ENCODE assay signal across 8 cellular contexts in the genomic region with DNA sequence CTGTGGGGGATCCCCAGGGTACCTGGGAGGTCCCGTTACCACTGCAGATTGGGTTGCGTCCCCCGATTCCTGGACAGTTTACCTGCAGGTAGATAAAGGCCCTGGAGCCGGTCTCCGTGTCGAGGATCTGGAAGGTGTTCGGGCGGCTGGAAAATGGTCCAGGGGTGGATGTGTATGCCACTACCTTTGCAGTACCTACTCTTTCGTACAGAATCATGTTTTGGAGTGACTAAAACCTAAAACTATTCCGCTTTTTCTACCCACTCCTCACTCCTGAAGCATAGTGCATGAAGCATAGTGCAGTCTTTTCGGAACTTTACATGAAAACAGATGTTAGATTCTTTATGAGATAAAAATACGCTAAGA. TPM values are rescaled to one million over a fixed set of nuclear protein-coding genes. Genes with fewer than 3 reads are reported as not detected.
DNase-seq lines count a peak whose midpoint lies in the region; ATAC-seq and TF ChIP-seq lines count a peak whose summit lies in the region.

No MANE protein-coding gene starts in this region.

- TF ChIP-seq CTCF in hepatocyte (IDR thresholded peaks at IDR 0.05; ENCODE audit: poor library complexity) (no peak), spleen (IDR thresholded peaks at IDR 0.05 in 8 of 11, conservative IDR thresholded peaks at IDR 0.05 in 3 of 11) (no peak)

- H3K9me3 Mint-ChIP-seq in activated CD8-positive, alpha-beta memory T cell treated with anti-CD3 and anti-CD28 coated beads, Interleukin-2, amount 10 ng/mL, durations not matched to agents 7 days and 5 days (ENCODE audit: low read depth), result no peaks in the 10 kb centered on the region
- no peaks in the 10 kb centered on the region for H3K9me3 Mint-ChIP-seq in activated CD4-positive, alpha-beta memory T cell treated with anti-CD3 and anti-CD28 coated beads, Interleukin-2, amount 10 ng/mL, durations not matched to agents 7 days and 5 days

- H3K4me3 ChIP-seq in hepatocyte (peak overlapping the region; percentile 31), spleen (peak overlapping the region; percentile 62 to 91 (median 84))

- POLR2A ChIA-PET in activated CD4-positive, alpha-beta memory T cell treated with anti-CD3 and anti-CD28 coated beads, Interleukin-2, amount 10 ng/mL, durations not matched to agents 7 days and 5 days (lab: Charles Lee), result interaction anchor here (1.5 to 3.8 kb wide), 7 partner anchors 8 to 342 kb away, joined by 3 to 17 read pairs (median 6); a partner anchor contains a TSS

- no peaks in the 10 kb centered on the region for H3K9me3 ChIP-seq in hepatocyte (ENCODE audit: low read depth)
- H3K9me3 ChIP-seq in spleen, result no peaks in the 10 kb centered on the region

- peak overlapping the region; percentile 99 for H3K27ac Mint-ChIP-seq in activated CD8-positive, alpha-beta memory T cell treated with anti-CD3 and anti-CD28 coated beads, Interleukin-2, amount 10 ng/mL, durations not matched to agents 7 days and 5 days
- H3K27ac Mint-ChIP-seq in activated CD4-positive, alpha-beta memory T cell treated with anti-CD3 and anti-CD28 coated beads, Interleukin-2, amount 10 ng/mL, durations not matched to agents 7 days and 5 days, result peak overlapping the region; percentile 96

- H3K79me2 ChIP-seq in hepatocyte, result peaks cover 51% of the 10 kb centered on the region

- no peak for ATAC-seq in activated CD8-positive, alpha-beta memory T cell treated with anti-CD3 and anti-CD28 coated beads, Interleukin-2, amount 10 ng/mL, durations not matched to agents 7 days and 5 days
- ATAC-seq in HG03097 (IDR thresholded peaks at IDR 0.05; ENCODE audit: low FRiP score, unreplicated experiment) (no peak), HG02840 (IDR thresholded peaks at IDR 0.05; ENCODE audit: low FRiP score, unreplicated experiment) (no peak)

- H3K36me3 ChIP-seq in hepatocyte (replicated peaks; ENCODE audit: insufficient read depth, low read depth), result no peaks in the 10 kb centered on the region
- peaks cover 0 to 22% (median 0%) of the 10 kb centered on the region in 6 donors for H3K36me3 ChIP-seq in spleen

- peak overlapping the region; percentile 64 for H2AFZ ChIP-seq in hepatocyte

- CTCF ChIA-PET in activated CD8-positive, alpha-beta memory T cell treated with anti-CD3 and anti-CD28 coated beads, Interleukin-2, amount 10 ng/mL, durations not matched to agents 7 days and 5 days (lab: Charles Lee), result interaction anchor here (1.3 kb wide), 1 partner anchor 321 kb away, joined by 6 read pairs; a partner anchor contains a TSS
- CTCF ChIA-PET in activated CD4-positive, alpha-beta memory T cell treated with anti-CD3 and anti-CD28 coated beads, Interleukin-2, amount 10 ng/mL, durations not matched to agents 7 days and 5 days (lab: Charles Lee), result interaction anchor here (0.7 to 1.3 kb wide), 4 partner anchors 27 to 309 kb away, joined by 3 to 6 read pairs (median 4); no protein-coding TSS in a partner anchor

- H3K27me3 Mint-ChIP-seq in activated CD8-positive, alpha-beta memory T cell treated with anti-CD3 and anti-CD28 coated beads, Interleukin-2, amount 10 ng/mL, durations not matched to agents 7 days and 5 days, result peaks cover 3% of the 10 kb centered on the region
- peaks cover 5% of the 10 kb centered on the region for H3K27me3 Mint-ChIP-seq in activated CD4-positive, alpha-beta memory T cell treated with anti-CD3 and anti-CD28 coated beads, Interleukin-2, amount 10 ng/mL, durations not matched to agents 7 days and 5 days

- peak overlapping the region; percentile 81 for H3K4me2 ChIP-seq in hepatocyte

- H3K4me3 Mint-ChIP-seq in activated CD8-positive, alpha-beta memory T cell treated with anti-CD3 and anti-CD28 coated beads, Interleukin-2, amount 10 ng/mL, durations not matched to agents 7 days and 5 days, result peak overlapping the region; percentile 96
- peak overlapping the region; percentile 98 for H3K4me3 Mint-ChIP-seq in activated CD4-positive, alpha-beta memory T cell treated with anti-CD3 and anti-CD28 coated beads, Interleukin-2, amount 10 ng/mL, durations not matched to agents 7 days and 5 days

- H3K27ac ChIP-seq in hepatocyte (peak overlapping the region; percentile 98), spleen (peak overlapping the region; percentile 90 to 96 (median 93))

- intact Hi-C loops in spleen (cut with DNase I; ENCODE audit: low total_unique reads), result no loop called here

- H3K4me1 ChIP-seq in hepatocyte (ENCODE audit: insufficient read depth), result no peaks in the 10 kb centered on the region
- H3K4me1 ChIP-seq in spleen, result peaks cover 19 to 68% (median 43%) of the 10 kb centered on the region in 6 donors

- WGBS in hepatocyte (ENCODE audit: low lambda C conversion rate, missing lambda C conversion rate), result 2% methylated on average over 12 of the region's 12 CpGs
- WGBS in spleen, 5 donors, result 0 to 5% (median 0%) methylated on average over 12 of the region's 12 CpGs

- no peak for DNase-seq in activated CD8-positive, alpha-beta memory T cell treated with anti-CD3 and anti-CD28 coated beads, Interleukin-2, amount 10 ng/mL, durations not matched to agents 7 days and 5 days
- no peak for DNase-seq in activated CD8-positive, alpha-beta memory T cell treated with anti-CD3 and anti-CD28 coated beads for 24 hours
- no peak for DNase-seq in activated CD4-positive, alpha-beta memory T cell treated with anti-CD3 and anti-CD28 coated beads, Interleukin-2, amount 10 ng/mL, durations not matched to agents 7 days and 5 days
- no peak for DNase-seq in hepatocyte (ENCODE audit: low spot score)
- DNase-seq in spleen, result no peak
- no peak for DNase-seq in AG20443 (ENCODE audit: low spot score)

- H3K9me2 ChIP-seq in hepatocyte (replicated peaks; ENCODE audit: insufficient read depth), result no peaks in the 10 kb centered on the region

- no peaks in the 10 kb centered on the region for H4K20me1 ChIP-seq in hepatocyte (ENCODE audit: insufficient read depth, poor library complexity, severe bottlenecking)

- H3K27me3 ChIP-seq in hepatocyte (no peaks in the 10 kb centered on the region), spleen (replicated peaks in 1 of 7) (no peaks in the 10 kb centered on the region)

- H3K36me3 Mint-ChIP-seq in activated CD8-positive, alpha-beta memory T cell treated with anti-CD3 and anti-CD28 coated beads, Interleukin-2, amount 10 ng/mL, durations not matched to agents 7 days and 5 days, result peaks cover 11% of the 10 kb centered on the region
- peaks cover 5% of the 10 kb centered on the region for H3K36me3 Mint-ChIP-seq in activated CD4-positive, alpha-beta memory T cell treated with anti-CD3 and anti-CD28 coated beads, Interleukin-2, amount 10 ng/mL, durations not matched to agents 7 days and 5 days (ENCODE audit: low read depth)

- H3K4me1 Mint-ChIP-seq in activated CD8-positive, alpha-beta memory T cell treated with anti-CD3 and anti-CD28 coated beads, Interleukin-2, amount 10 ng/mL, durations not matched to agents 7 days and 5 days, result peaks cover 23% of the 10 kb centered on the region
- peaks cover 28% of the 10 kb centered on the region for H3K4me1 Mint-ChIP-seq in activated CD4-positive, alpha-beta memory T cell treated with anti-CD3 and anti-CD28 coated beads, Interleukin-2, amount 10 ng/mL, durations not matched to agents 7 days and 5 days

- no peak for TF ChIP-seq POLR2A in spleen (IDR thresholded peaks at IDR 0.05)

RNA-seq across cellular contexts. Expression of a gene that starts 0.4 kb away (rescaled TPM):
- total RNA-seq in activated CD8-positive, alpha-beta memory T cell treated with anti-CD3 and anti-CD28 coated beads, Interleukin-2, amount 10 ng/mL, durations not matched to agents 7 days and 5 days, result 10 to 100 TPM; 41.1 to 55.5 TPM
- 10 to 100 TPM; 31.4 to 34.0 TPM for total RNA-seq in activated CD4-positive, alpha-beta memory T cell treated with anti-CD3 and anti-CD28 coated beads, Interleukin-2, amount 10 ng/mL, durations not matched to agents 7 days and 5 days
- total RNA-seq in hepatocyte (38.7 and 45.3 TPM in 2 replicates), spleen (10 to 100 TPM; 30.2 to 66.5 (median 40.9) TPM)
- polyA plus RNA-seq in hepatocyte (20.1 and 21.0 TPM in 2 replicates), spleen (10 to 100 TPM; 27.1 to 29.1 (median 27.9) TPM)
